ENCODE assay signal across 1 cellular context in the genomic region with DNA sequence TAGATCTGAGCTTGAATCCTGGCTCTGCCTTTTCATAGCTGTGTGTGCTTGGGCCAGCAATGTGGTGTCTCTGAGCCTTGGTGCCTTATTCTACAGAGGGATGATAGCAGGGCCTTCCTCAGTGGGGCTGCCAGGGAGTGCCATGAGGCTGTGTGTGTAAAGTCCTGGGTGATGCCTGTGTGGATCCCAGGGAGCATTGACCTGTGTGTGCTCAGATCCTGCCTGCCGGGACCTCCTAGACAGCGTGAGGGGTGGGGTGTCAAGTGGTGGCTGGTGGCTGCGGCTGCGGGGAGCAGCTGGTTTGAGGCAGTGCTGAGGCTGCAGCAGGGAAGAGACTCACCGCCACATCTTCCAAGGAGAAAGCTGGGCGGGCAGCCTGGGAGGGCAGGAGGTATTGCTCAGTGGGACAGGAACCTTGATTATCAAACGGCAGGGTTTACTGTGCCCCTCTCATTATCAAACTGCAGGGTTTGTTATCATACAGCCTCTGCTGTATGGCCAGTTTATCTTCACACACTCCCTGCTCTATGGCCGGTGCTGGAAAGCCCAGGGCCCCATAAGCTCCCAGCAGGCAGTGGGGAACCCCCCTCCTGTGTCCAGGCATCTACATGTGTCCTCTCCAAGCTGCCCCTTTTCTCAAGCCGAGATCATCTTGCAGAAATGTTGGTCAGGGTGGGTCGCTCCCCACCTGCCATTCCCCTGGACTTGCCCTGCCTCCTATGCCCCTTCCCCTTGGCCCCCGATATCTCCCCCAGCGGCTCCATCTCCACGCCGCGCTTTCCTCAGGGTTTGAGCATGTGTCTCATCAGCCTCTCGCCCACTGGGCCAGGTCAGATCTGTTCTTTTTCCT.
TF ChIP-seq lines count a peak whose summit lies in the region.

No MANE protein-coding gene starts in this region.

TF ChIP-seq in HepG2, 621 proteins besides CTCF, POLR2A, EP300 and RAD21 (continued from another document):
- no peak for TF ChIP-seq IKZF5 (CRISPR knock-in tag; IDR thresholded peaks at IDR 0.05)
